16 cellular contexts compared by ENCODE assay signal in the genomic region with DNA sequence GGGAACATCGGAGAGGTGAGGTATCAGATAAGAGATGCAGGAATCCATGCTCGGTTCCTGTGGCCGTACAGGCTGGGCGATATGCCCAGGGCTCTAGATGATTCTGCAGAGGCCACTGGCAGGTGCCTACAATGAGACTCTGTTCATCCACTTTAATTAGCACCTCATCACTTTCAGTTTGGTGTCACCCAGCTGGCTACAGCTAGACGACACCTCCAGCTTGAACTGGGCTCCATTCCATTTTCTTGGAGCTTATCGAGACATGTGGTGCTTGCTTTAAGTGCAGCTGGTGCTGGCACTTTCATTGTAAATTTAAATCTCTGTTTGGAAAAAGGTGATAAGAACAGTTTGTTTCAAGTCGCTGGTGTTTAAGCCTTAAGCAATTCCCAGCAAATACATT.
DNase-seq lines count a peak whose midpoint lies in the region; FAIRE-seq and TF ChIP-seq lines count a peak whose summit lies in the region.
"Had no signal": no experiment of that assay in that cellular context is flagged by ENCODE, and none has a peak within 500 bp of the region (broad histone marks: within the 10 kb centered on the region; RNA-seq: fewer than 3 reads in every experiment).

No MANE protein-coding gene starts in this region.

- H3K27ac ChIP-seq in small intestine (ENCODE audit: low read depth in 1 of 2, low read length in 1 of 2) (no peak overlapping the region), A673 (ENCODE audit: low read depth, low read length, poor library complexity, severe bottlenecking) (no peak overlapping the region), OCI-LY7 (ENCODE audit: low read depth, low read length, poor library complexity, severe bottlenecking) (no peak overlapping the region)

- H3K9me3 ChIP-seq in small intestine (ENCODE audit: control insufficient read depth, low read depth) (no peaks in the 10 kb centered on the region), A673 (ENCODE audit: low read depth, low read length, poor library complexity, severe bottlenecking) (no peaks in the 10 kb centered on the region), OCI-LY7 (ENCODE audit: low read length) (no peaks in the 10 kb centered on the region)

- BruUV-seq in A673 (replicated peaks; lab: Mats Ljungman, UMichigan) (no TSS peak), OCI-LY7 (replicated peaks; lab: Mats Ljungman, UMichigan) (no TSS peak)

- no peak overlapping the region for H3K4me3 ChIP-seq in small intestine (ENCODE audit: low read depth in 1 of 2, low read length in 2 of 2)
- H3K4me3 ChIP-seq in A673 (ENCODE audit: low read depth, low read length, poor library complexity, severe bottlenecking) = no peak overlapping the region
- no peak overlapping the region for H3K4me3 ChIP-seq in OCI-LY7 (ENCODE audit: low read depth, low read length, poor library complexity, severe bottlenecking)

- no peaks in the 10 kb centered on the region for H3K9me2 ChIP-seq in OCI-LY7 (ENCODE audit: insufficient read depth, low read length)

- TF ChIP-seq CTCF in A673 (conservative IDR thresholded peaks at IDR 0.05; ENCODE audit: low read depth, low read length) (no peak), OCI-LY7 (conservative IDR thresholded peaks at IDR 0.05; ENCODE audit: low read length) (no peak)

- H3K36me3 Mint-ChIP-seq in activated naive CD4-positive, alpha-beta T cell treated with anti-CD3 and anti-CD28 coated beads for 36 hours (ENCODE audit: low read depth) = no peaks in the 10 kb centered on the region

- H3K27ac Mint-ChIP-seq in activated naive CD4-positive, alpha-beta T cell treated with anti-CD3 and anti-CD28 coated beads for 36 hours = no peak overlapping the region
- H3K27ac Mint-ChIP-seq: CD4-positive, alpha-beta T cell; natural killer cell treated with Interleukin-12 subunit alpha and Interleukin-12 subunit beta and Interleukin-15 and Interleukin-18, amount 100 ng/mL, for 72 hours; T-helper 1 cell treated with Interleukin-12 subunit alpha and Interleukin-12 subunit beta and Interleukin-4 antibody, amounts not matched to agents 30 μg/mL and 1 μg/mL, for 36 hours had no signal

- peak; percentile 26 for DNase-seq in NCI-H1694 (lab: John Stamatoyannopoulos, UW)
- peak; percentile 61 for DNase-seq in astrocyte of the hippocampus (ENCODE audit: low read depth, low spot score)
- DNase-seq in inferior parietal cortex (ENCODE audit: extremely low spot score) = peak; percentile 61
- peak; percentile 38 for DNase-seq in small intestine
- DNase-seq in A673 (ENCODE audit: low spot score) = no peak
- DNase-seq in activated naive CD4-positive, alpha-beta T cell treated with anti-CD3 and anti-CD28 coated beads for 36 hours = no peak
- no peak for DNase-seq in NCI-H2029 treated with DMSO at 0.1 percent for 48 hours (lab: John Stamatoyannopoulos, UW)
- no peak for DNase-seq in OCI-LY7 (ENCODE audit: low spot score)
- DNase-seq: activated CD4-positive, alpha-beta T cell treated with anti-CD3 and anti-CD28 coated beads, Interleukin-2, amount 50 U/mL, for 4 hours; activated gamma-delta T cell; CD4-positive, alpha-beta T cell; NCI-H1417 treated with DMSO at 0.1 percent for 48 hours had no signal

- intact Hi-C loops in A673 (cut with micrococcal nuclease; ENCODE audit: unreplicated experiment) (no loop called here), OCI-LY7 (cut with micrococcal nuclease; ENCODE audit: unreplicated experiment) (no loop called here)
- intact Hi-C loops in activated naive CD4-positive, alpha-beta T cell treated with anti-CD3 and anti-CD28 coated beads for 36 hours (cut with micrococcal nuclease) = no loop called here

- H3K36me3 ChIP-seq in small intestine (ENCODE audit: control insufficient read depth in 2 of 2, insufficient read depth in 2 of 2, low read length in 2 of 2) = no peaks in the 10 kb centered on the region
- no peaks in the 10 kb centered on the region for H3K36me3 ChIP-seq in A673 (ENCODE audit: insufficient read depth, low read length, poor library complexity, severe bottlenecking)
- H3K36me3 ChIP-seq in OCI-LY7 (ENCODE audit: insufficient read depth, low read length) = no peaks in the 10 kb centered on the region

- 8 to 31% (median 25%) methylated on average over 7 of the region's 7 CpGs for WGBS in small intestine, 3 donors

- H3K27me3 Mint-ChIP-seq in activated naive CD4-positive, alpha-beta T cell treated with anti-CD3 and anti-CD28 coated beads for 36 hours (ENCODE audit: low read depth) = peaks cover 2% of the 10 kb centered on the region
- H3K27me3 Mint-ChIP-seq: central memory CD8-positive, alpha-beta T cell; natural killer cell treated with Interleukin-12 subunit alpha and Interleukin-12 subunit beta and Interleukin-15 and Interleukin-18, amount 100 ng/mL, for 72 hours had no signal

- no peak overlapping the region for H3K4me3 Mint-ChIP-seq in activated naive CD4-positive, alpha-beta T cell treated with anti-CD3 and anti-CD28 coated beads for 36 hours
- H3K4me3 Mint-ChIP-seq: CD4-positive, alpha-beta T cell; central memory CD8-positive, alpha-beta T cell; IgD-negative memory B cell; natural killer cell treated with Interleukin-12 subunit alpha and Interleukin-12 subunit beta and Interleukin-15 and Interleukin-18, amount 100 ng/mL, for 72 hours; T-helper 1 cell treated with Interleukin-12 subunit alpha and Interleukin-12 subunit beta and Interleukin-4 antibody, amounts not matched to agents 30 μg/mL and 1 μg/mL, for 36 hours had no signal

- no peak overlapping the region for H3K4me2 ChIP-seq in OCI-LY7 (ENCODE audit: low read length)

- H3K27me3 ChIP-seq in small intestine (ENCODE audit: control insufficient read depth in 2 of 2, insufficient read depth in 2 of 2, low read length in 2 of 2) = no peaks in the 10 kb centered on the region
- H3K27me3 ChIP-seq in A673 (replicated peaks; ENCODE audit: insufficient read depth, low read depth, low read length, poor library complexity) = no peaks in the 10 kb centered on the region

- CTCF ChIA-PET in A673 (lab: Charles Lee) (no interaction called here), OCI-LY7 (lab: Charles Lee; ENCODE audit: unreplicated experiment) (no interaction called here)
- CTCF ChIA-PET in activated naive CD4-positive, alpha-beta T cell treated with anti-CD3 and anti-CD28 coated beads for 36 hours (lab: Charles Lee) = no interaction called here

- no peak for FAIRE-seq in small intestine (lab: Jason Lieb, UNC)

- H3K4me1 Mint-ChIP-seq in activated naive CD4-positive, alpha-beta T cell treated with anti-CD3 and anti-CD28 coated beads for 36 hours (ENCODE audit: low read depth) = no peaks in the 10 kb centered on the region
- H3K4me1 Mint-ChIP-seq: central memory CD8-positive, alpha-beta T cell had no signal

- H3K9me3 Mint-ChIP-seq in activated naive CD4-positive, alpha-beta T cell treated with anti-CD3 and anti-CD28 coated beads for 36 hours = no peaks in the 10 kb centered on the region
- H3K9me3 Mint-ChIP-seq: CD4-positive, alpha-beta T cell; IgD-negative memory B cell; T-helper 1 cell treated with Interleukin-12 subunit alpha and Interleukin-12 subunit beta and Interleukin-4 antibody, amounts not matched to agents 30 μg/mL and 1 μg/mL, for 36 hours had no signal

- POLR2A ChIA-PET in A673 (lab: Charles Lee; ENCODE audit: low non-redundant PET) = no interaction called here
- POLR2A ChIA-PET in OCI-LY7 (lab: Charles Lee) = no interaction called here

- H3K4me1 ChIP-seq in small intestine (ENCODE audit: control insufficient read depth in 2 of 2, insufficient read depth in 1 of 2, low read depth in 1 of 2, low read length in 1 of 2) = no peaks in the 10 kb centered on the region
- H3K4me1 ChIP-seq in A673 (ENCODE audit: insufficient read depth, low read length, poor library complexity, severe bottlenecking) = no peaks in the 10 kb centered on the region
- no peaks in the 10 kb centered on the region for H3K4me1 ChIP-seq in OCI-LY7 (ENCODE audit: insufficient read depth, low read length, poor library complexity, severe bottlenecking)

- no peaks in the 10 kb centered on the region for H4K20me1 ChIP-seq in OCI-LY7 (ENCODE audit: insufficient read depth, low read length)

- H2AFZ ChIP-seq in OCI-LY7 (ENCODE audit: low read length) = no peak overlapping the region

- H3K79me2 ChIP-seq in OCI-LY7 (ENCODE audit: insufficient read depth, low read depth, low read length) = no peaks in the 10 kb centered on the region

Comparison
In these comparisons a context has a peak if more than half of its experiments do, and no peak if none do; other contexts are left out.
1. DNase-seq: peak in NCI-H1694 (single experiment), astrocyte of the hippocampus (single experiment), inferior parietal cortex (single experiment) and small intestine (single experiment); none in A673 (single experiment), activated naive CD4-positive, alpha-beta T cell treated with anti-CD3 and anti-CD28 coated beads for 36 hours (single experiment), NCI-H2029 treated with DMSO at 0.1 percent for 48 hours (single experiment) and OCI-LY7 (single experiment).